In the genomic region with DNA sequence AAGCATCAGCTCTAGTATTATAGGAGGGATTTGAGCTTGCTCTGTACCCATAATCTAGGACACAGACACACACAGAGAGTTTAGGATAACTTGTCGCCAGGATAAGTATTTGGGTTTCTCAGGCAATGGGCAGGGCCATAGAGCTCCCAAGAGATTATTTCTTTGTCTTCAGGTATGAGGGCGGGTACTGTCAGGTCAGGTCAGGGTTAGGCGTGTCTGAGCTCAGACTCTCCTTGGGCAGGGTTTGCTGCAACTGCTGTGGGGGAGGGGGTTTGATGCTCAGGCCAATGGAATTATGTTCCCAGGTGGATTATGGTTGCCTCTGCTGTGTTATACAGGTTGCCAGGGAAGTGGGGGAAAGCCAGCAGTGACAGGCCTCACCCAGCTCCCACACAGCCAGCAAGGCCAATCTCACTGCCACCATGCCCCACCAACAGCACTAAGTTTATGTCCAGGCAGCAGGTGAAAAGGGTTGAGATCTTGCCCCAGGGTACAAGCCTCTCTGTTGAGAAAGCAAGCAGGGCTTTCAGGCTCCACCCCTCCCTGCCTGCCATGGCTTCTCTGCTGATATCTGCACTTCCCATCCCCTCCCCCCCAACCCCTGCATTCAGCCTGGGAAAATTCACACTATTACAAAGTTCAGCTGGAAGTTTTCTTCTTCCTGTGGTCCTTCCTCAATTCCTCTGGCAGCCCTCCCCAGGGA, we compare ENCODE assay signal across 30 cellular contexts.
DNase-seq lines count a peak whose midpoint lies in the region; ATAC-seq and TF ChIP-seq lines count a peak whose summit lies in the region.
"Had no signal": no experiment of that assay in that cellular context is flagged by ENCODE, and none has a peak within 500 bp of the region (broad histone marks: within the 10 kb centered on the region; RNA-seq: fewer than 3 reads in every experiment).

No MANE protein-coding gene starts in this region.

- no peaks in the 10 kb centered on the region for H3K27me3 Mint-ChIP-seq in neural crest cell (ENCODE audit: low read depth)

- peaks cover 19% of the 10 kb centered on the region for H3K9me3 Mint-ChIP-seq in neural crest cell

- no peak for TF ChIP-seq POLR2A in esophagus squamous epithelium (IDR thresholded peaks at IDR 0.05)

- H3K36me3 ChIP-seq in esophagus squamous epithelium, result no peaks in the 10 kb centered on the region
- H3K36me3 ChIP-seq: HAP-1 had no signal

- WGBS in esophagus squamous epithelium, 2 donors, result 15 to 33% methylated on average over 2 of the region's 3 CpGs

- H3K27ac Mint-ChIP-seq in neural crest cell (ENCODE audit: unreplicated experiment), result peak overlapping the region; percentile 12
- H3K27ac Mint-ChIP-seq: CD8-positive, alpha-beta T cell had no signal

- peaks cover 0 to 7% (median 0%) of the 10 kb centered on the region in 3 donors for H3K4me1 ChIP-seq in esophagus squamous epithelium
- H3K4me1 ChIP-seq: HAP-1 had no signal

- no peak for TF ChIP-seq CTCF in esophagus squamous epithelium (IDR thresholded peaks at IDR 0.05)
- no peak for TF ChIP-seq CTCF in neural crest cell (conservative IDR thresholded peaks at IDR 0.05)

- no peak overlapping the region for H3K4me3 Mint-ChIP-seq in neural crest cell
- H3K4me3 Mint-ChIP-seq: CD8-positive, alpha-beta T cell had no signal

- intact Hi-C loops in esophagus squamous epithelium (cut with DNase I), result no loop called here

- ATAC-seq in HG03354 (IDR thresholded peaks at IDR 0.05; ENCODE audit: poor library complexity, severe bottlenecking, unreplicated experiment), result no peak
- ATAC-seq: CD8-positive, alpha-beta T cell; PC-3 had no signal

- peak; percentile 0 for DNase-seq in NCI-H82 (lab: John Stamatoyannopoulos, UW)
- DNase-seq in NCI-H82 treated with DMSO at 0.1 percent for 48 hours (lab: John Stamatoyannopoulos, UW; ENCODE audit: unreplicated experiment), result no peak
- no peak for DNase-seq in esophagus squamous epithelium (lab: John Stamatoyannopoulos, UW)
- DNase-seq in neural crest cell (ENCODE audit: low read depth, low spot score), result no peak
- no peak for DNase-seq in NCI-H1694 treated with DMSO at 0.1 percent for 48 hours (lab: John Stamatoyannopoulos, UW)
- no peak for DNase-seq in NCI-H2029 treated with DMSO at 0.1 percent for 48 hours (lab: John Stamatoyannopoulos, UW)
- DNase-seq in AG20443 (ENCODE audit: low spot score), result no peak
- DNase-seq: 8988T; AML-193; C1 segment of cervical spinal cord; Calu3; CD8-positive, alpha-beta T cell; GDM1; GM23248; KBM-7; MM.1S; NCI-H1048; NCI-H1417 treated with DMSO at 0.1 percent for 48 hours; NCI-H1930; NCI-H2171; NCI-H345; NCI-H524; NCI-H774; PC-3; RPMI8226; SHP77; SW 1271 had no signal

- H3K36me3 Mint-ChIP-seq in neural crest cell (ENCODE audit: low read depth), result peaks cover 3% of the 10 kb centered on the region
- H3K36me3 Mint-ChIP-seq: CD8-positive, alpha-beta T cell had no signal

- H3K27me3 ChIP-seq in esophagus squamous epithelium, result no peaks in the 10 kb centered on the region

- H3K9me3 ChIP-seq in esophagus squamous epithelium, result no peaks in the 10 kb centered on the region
- H3K9me3 ChIP-seq: HAP-1 had no signal

- no peaks in the 10 kb centered on the region for H3K4me1 Mint-ChIP-seq in neural crest cell

- H3K4me3 ChIP-seq in esophagus squamous epithelium, result no peak overlapping the region
- H3K4me3 ChIP-seq: GM23248, HAP-1, SK-N-MC had no signal

- peak overlapping the region in 3 of 4 donors; percentile 14 to 64 (median 63) for H3K27ac ChIP-seq in esophagus squamous epithelium
- H3K27ac ChIP-seq: GM23248, SK-N-MC had no signal
